Comparison of ENCODE assay signal across 24 cellular contexts in genomic region chr2:106167067-106167466, GRCh38. TPM values are rescaled to one million over a fixed set of nuclear protein-coding genes. Genes with fewer than 3 reads are reported as not detected.
A peak's percentile ranks its signal among the peaks of the same experiment; 100 is the strongest.
DNase-seq lines count a peak whose midpoint lies in the region; ATAC-seq, FAIRE-seq and TF ChIP-seq lines count a peak whose summit lies in the region.
"Had no signal": no experiment of that assay in that cellular context is flagged by ENCODE, and none has a peak within 500 bp of the region (broad histone marks: within the 10 kb centered on the region; RNA-seq: fewer than 3 reads in every experiment).

No MANE protein-coding gene starts in this region.

- peaks cover 6 to 22% of the 10 kb centered on the region in 2 experiments; a peak in 4 of 5 replicates for H3K36me3 ChIP-seq in HepG2 (replicated peaks in 1 of 2; ENCODE audit: control insufficient read depth in 1 of 2, insufficient read depth in 2 of 2, low read length in 2 of 2)
- no peaks in the 10 kb centered on the region for H3K36me3 ChIP-seq in right lobe of liver
- peaks cover 12% of the 10 kb centered on the region; the same call in 1 of the 2 replicates for H3K36me3 ChIP-seq in iPS-20b (ENCODE audit: insufficient read depth, low read depth, low read length)
- no peaks in the 10 kb centered on the region for H3K36me3 ChIP-seq in colonic mucosa
- H3K36me3 ChIP-seq: adrenal gland had no signal

- H3K27me3 ChIP-seq in HepG2 (ENCODE audit: control insufficient read depth in 1 of 2, insufficient read depth in 2 of 2, low read length in 2 of 2) (no peaks in the 10 kb centered on the region), right lobe of liver (no peaks in the 10 kb centered on the region), iPS-20b (ENCODE audit: insufficient read depth, low read length) (no peaks in the 10 kb centered on the region), colonic mucosa (no peaks in the 10 kb centered on the region)
- H3K27me3 ChIP-seq: adrenal gland, testis had no signal

- no peak for TF ChIP-seq RAD21 in HepG2 (CRISPR knock-in tag; IDR thresholded peaks at IDR 0.05)

- H3K9ac ChIP-seq in HepG2 (ENCODE audit: insufficient read depth, low read depth, low read length) (no peak overlapping the region), iPS-20b (ENCODE audit: low read depth, low read length) (peak overlapping the region; percentile 30; the same call in 1 of the 2 replicates), colonic mucosa (ENCODE audit: low read depth in 2 of 2, low read length in 2 of 2) (no peak overlapping the region)

- no peak for DNase-seq in HepG2 (ENCODE audit: low spot score)
- DNase-seq in right lobe of liver, result no peak
- DNase-seq in LNCaP clone FGC (ENCODE audit: low read depth), result peak; percentile 49
- no peak for DNase-seq in NCI-H2227 (lab: John Stamatoyannopoulos, UW; ENCODE audit: unreplicated experiment)
- no peak for DNase-seq in colonic mucosa
- DNase-seq: activated CD4-positive, alpha-beta T cell treated with anti-CD3 and anti-CD28 coated beads for 1 hour; adrenal gland; effector CD4-positive, alpha-beta T cell; GDM1; head of caudate nucleus; left cardiac atrium; natural killer cell; NCI-H1417 treated with DMSO at 0.1 percent for 48 hours; NCI-H2107; NCI-H524; NK-92 treated with Interleukin-12 subunit alpha and Interleukin-12 subunit beta, amount 100 ng/mL, for 24 hours; retina; SHP77 treated with DMSO at 0.1 percent for 48 hours; stimulated activated CD4-positive, alpha-beta T cell treated with anti-CD3 and anti-CD28 coated beads, Interleukin-4, amount 100 ng/mL, for 24 hours; stimulated activated naive CD4-positive, alpha-beta T cell treated with Interleukin-2 at 50 U/mL for 16 hours; testis had no signal

- in situ Hi-C loops in HepG2 (cut with HindIII; ENCODE audit: extremely low pct_ligation_motif_present, low pct_unique_long_range_greater_than_20kb), result no loop called here

- no peak overlapping the region for H3K27ac ChIP-seq in HepG2 (ENCODE audit: extremely low read length, insufficient read depth, low read length)
- H3K27ac ChIP-seq in right lobe of liver, result no peak overlapping the region
- H3K27ac ChIP-seq in iPS-20b (ENCODE audit: low read length), result no peak overlapping the region
- no peak overlapping the region for H3K27ac ChIP-seq in colonic mucosa
- H3K27ac ChIP-seq: adrenal gland, testis had no signal

- H3K4me3 ChIP-seq in HepG2 (replicated peaks in 1 of 3; ENCODE audit: insufficient read depth in 1 of 3, low read depth in 2 of 3, low read length in 3 of 3), result no peak overlapping the region
- no peak overlapping the region for H3K4me3 ChIP-seq in right lobe of liver
- no peak overlapping the region for H3K4me3 ChIP-seq in LNCaP clone FGC (ENCODE audit: low read depth, low read length)
- no peak overlapping the region for H3K4me3 ChIP-seq in iPS-20b (ENCODE audit: low read length)
- no peak overlapping the region for H3K4me3 ChIP-seq in colonic mucosa
- H3K4me3 ChIP-seq: adrenal gland, testis had no signal

- no peak overlapping the region for H2AFZ ChIP-seq in HepG2 (ENCODE audit: low read length)

- no peak for TF ChIP-seq POLR2A in HepG2 (IDR thresholded peaks at IDR 0.05; ENCODE audit: insufficient read depth in 1 of 2, low read depth in 2 of 2, low read length in 2 of 2)
- TF ChIP-seq POLR2A in right lobe of liver (IDR thresholded peaks at IDR 0.05), result no peak

- WGBS in HepG2 (ENCODE audit: low lambda C conversion rate), result 96% methylated on average over 5 of the region's 5 CpGs
- WGBS in right lobe of liver (ENCODE audit: insufficient coverage, low coverage, low lambda C conversion rate, missing lambda C conversion rate), result 92% methylated on average over 5 of the region's 5 CpGs

- H3K79me2 ChIP-seq in HepG2 (ENCODE audit: insufficient read depth, low read length), result peaks cover 37% of the 10 kb centered on the region

- FAIRE-seq in HepG2 (lab: Jason Lieb, UNC), result peak; percentile 71

- ATAC-seq in HepG2 (peak; percentile 50), right lobe of liver (no peak), GM21381 (IDR thresholded peaks at IDR 0.05; ENCODE audit: unreplicated experiment) (no peak)
- ATAC-seq: left cardiac atrium, natural killer cell, Panc1 had no signal

- H3K9me3 ChIP-seq in HepG2 (ENCODE audit: low read length), result no peaks in the 10 kb centered on the region
- no peaks in the 10 kb centered on the region for H3K9me3 ChIP-seq in right lobe of liver
- H3K9me3 ChIP-seq in iPS-20b (ENCODE audit: insufficient read depth, low read depth, low read length), result no peaks in the 10 kb centered on the region
- no peaks in the 10 kb centered on the region for H3K9me3 ChIP-seq in colonic mucosa
- H3K9me3 ChIP-seq: adrenal gland, testis had no signal

- H4K20me1 ChIP-seq in HepG2 (ENCODE audit: insufficient read depth, low read length), result peaks cover 6% of the 10 kb centered on the region; the same call in 1 of the 2 replicates

- BruUV-seq in HepG2 (replicated peaks; lab: Mats Ljungman, UMichigan), result no TSS peak

- TF ChIP-seq EP300 in HepG2 (IDR thresholded peaks at IDR 0.05; ENCODE audit: low read depth in 2 of 2, low read length in 2 of 2) (no peak), HepG2 (CRISPR knock-in tag; IDR thresholded peaks at IDR 0.05; ENCODE audit: borderline replicate concordance) (no peak)

- peaks cover 48% of the 10 kb centered on the region for H3K4me1 ChIP-seq in HepG2 (ENCODE audit: insufficient read depth, low read length)
- H3K4me1 ChIP-seq in right lobe of liver, result no peaks in the 10 kb centered on the region
- peaks cover 53% of the 10 kb centered on the region for H3K4me1 ChIP-seq in iPS-20b (ENCODE audit: insufficient read depth, low read length)
- H3K4me1 ChIP-seq in colonic mucosa, result no peaks in the 10 kb centered on the region
- H3K4me1 ChIP-seq: testis had no signal

- no peak overlapping the region for H3K4me2 ChIP-seq in HepG2 (ENCODE audit: low read depth, low read length)

- CTCF ChIA-PET in HepG2 (lab: Yijun Ruan, JAX; ENCODE audit: low intra/inter-chr PET ratio, low total read pairs), result no interaction called here

- POLR2A ChIA-PET in HepG2 (lab: Yijun Ruan, JAX), result no interaction called here

- intact Hi-C loops in HepG2 (cut with micrococcal nuclease; ENCODE audit: unreplicated experiment), result loop anchor here (2.0 kb wide), 1 partner anchor 62 kb away; no protein-coding TSS in a partner anchor
- intact Hi-C loops in right lobe of liver (cut with DNase I), result no loop called here
- intact Hi-C loops in colonic mucosa (cut with DNase I), result no loop called here

- no peak for TF ChIP-seq CTCF in HepG2 (CRISPR knock-in tag; IDR thresholded peaks at IDR 0.05)
- TF ChIP-seq CTCF in right lobe of liver (IDR thresholded peaks at IDR 0.05), result no peak
- TF ChIP-seq CTCF in LNCaP clone FGC (IDR thresholded peaks at IDR 0.05; ENCODE audit: control insufficient read depth, extremely low read depth, insufficient read depth), result no peak
- TF ChIP-seq CTCF in colonic mucosa (IDR thresholded peaks at IDR 0.05), result no peak

TF ChIP-seq in HepG2, 621 proteins besides CTCF, POLR2A, EP300 and RAD21:
- TF ChIP-seq TBX3 (IDR thresholded peaks at IDR 0.05; ENCODE audit: borderline replicate concordance) (no peak), KLF16 (CRISPR knock-in tag; IDR thresholded peaks at IDR 0.05) (no peak), MXI1 (IDR thresholded peaks at IDR 0.05; ENCODE audit: borderline replicate concordance, low read depth, low read length) (no peak), EHMT2 (IDR thresholded peaks at IDR 0.05; ENCODE audit: borderline replicate concordance, low read depth, low read length) (no peak), STAG1 (CRISPR knock-in tag; IDR thresholded peaks at IDR 0.05) (peak; percentile 24; the same call in 1 of the 2 replicates)

RNA-seq across cellular contexts. Expression of gene UXS1, which starts 27.0 kb away (rescaled TPM):
- total RNA-seq in HepG2 (2016; rRNA removed; fragmentation: Illumina TruSeq; extraction: Trizol), result 35.4 and 53.3 TPM in 2 replicates
- total RNA-seq in HepG2 (2016; cell fraction: cytosol; rRNA removed; fragmentation: Illumina TruSeq; extraction: Trizol; ENCODE audit: low read depth), result 213 and 242 TPM in 2 replicates
- 35.4 and 55.0 TPM in 2 replicates for total RNA-seq in HepG2 (2016; cell fraction: insoluble cytoplasmic fraction; rRNA removed; fragmentation: Illumina TruSeq; extraction: Trizol)
- total RNA-seq in HepG2 (2016; cell fraction: membrane; rRNA removed; fragmentation: Illumina TruSeq; extraction: Trizol), result 82.8 and 94.5 TPM in 2 replicates
- 81.3 and 87.6 TPM in 2 replicates for total RNA-seq in HepG2 (2016; cell fraction: nucleus; rRNA removed; fragmentation: Illumina TruSeq; extraction: Trizol)
- polyA plus RNA-seq in HepG2 (2011; rRNA removed), result 110 and 117 TPM in 2 replicates
- 84.0 and 87.5 TPM in 2 replicates for polyA plus RNA-seq in HepG2 (2011; cell fraction: cytosol; rRNA removed)
- 63.2 and 66.8 TPM in 2 replicates for polyA plus RNA-seq in HepG2 (2011; cell fraction: nucleus; rRNA removed)
- polyA plus RNA-seq in HepG2 (2012), result 66.7 and 76.7 TPM in 2 replicates
- 24.5 and 28.9 TPM in 2 replicates for polyA plus RNA-seq in HepG2 (2016; cell fraction: cytosol; fragmentation: Illumina TruSeq; extraction: Trizol; ENCODE audit: low read depth)
- 51.5 and 54.9 TPM in 2 replicates for polyA plus RNA-seq in HepG2 (2016; cell fraction: insoluble cytoplasmic fraction; fragmentation: Illumina TruSeq; extraction: Trizol; ENCODE audit: low read depth)
- polyA plus RNA-seq in HepG2 (2016; cell fraction: membrane; fragmentation: Illumina TruSeq; extraction: Trizol; ENCODE audit: low read depth), result 39.9 TPM in 2 replicates
- 128 and 133 TPM in 2 replicates for polyA plus RNA-seq in HepG2 (2016; cell fraction: nucleus; fragmentation: Illumina TruSeq; extraction: Trizol; ENCODE audit: insufficient read depth, low read depth)
- 33.9 and 171 TPM in 2 replicates for polyA minus RNA-seq in HepG2 (2011; rRNA and poly(A)+ RNA removed; ENCODE audit: low replicate concordance)
- polyA minus RNA-seq in HepG2 (2011; cell fraction: cytosol; rRNA and poly(A)+ RNA removed), result 65.9 and 83.0 TPM in 2 replicates
- 109 TPM in 2 replicates for polyA minus RNA-seq in HepG2 (2011; cell fraction: nucleus; rRNA and poly(A)+ RNA removed)
- total RNA-seq in right lobe of liver, result 10 to 100 TPM in 5 of 6 experiments, 1 to 10 TPM in 1; 8.2 to 56.2 (median 14.0) TPM
- 10 to 100 TPM; 31.0 to 34.4 TPM for total RNA-seq in colonic mucosa
